Comparison of ENCODE assay signal across 17 cellular contexts in the genomic region with DNA sequence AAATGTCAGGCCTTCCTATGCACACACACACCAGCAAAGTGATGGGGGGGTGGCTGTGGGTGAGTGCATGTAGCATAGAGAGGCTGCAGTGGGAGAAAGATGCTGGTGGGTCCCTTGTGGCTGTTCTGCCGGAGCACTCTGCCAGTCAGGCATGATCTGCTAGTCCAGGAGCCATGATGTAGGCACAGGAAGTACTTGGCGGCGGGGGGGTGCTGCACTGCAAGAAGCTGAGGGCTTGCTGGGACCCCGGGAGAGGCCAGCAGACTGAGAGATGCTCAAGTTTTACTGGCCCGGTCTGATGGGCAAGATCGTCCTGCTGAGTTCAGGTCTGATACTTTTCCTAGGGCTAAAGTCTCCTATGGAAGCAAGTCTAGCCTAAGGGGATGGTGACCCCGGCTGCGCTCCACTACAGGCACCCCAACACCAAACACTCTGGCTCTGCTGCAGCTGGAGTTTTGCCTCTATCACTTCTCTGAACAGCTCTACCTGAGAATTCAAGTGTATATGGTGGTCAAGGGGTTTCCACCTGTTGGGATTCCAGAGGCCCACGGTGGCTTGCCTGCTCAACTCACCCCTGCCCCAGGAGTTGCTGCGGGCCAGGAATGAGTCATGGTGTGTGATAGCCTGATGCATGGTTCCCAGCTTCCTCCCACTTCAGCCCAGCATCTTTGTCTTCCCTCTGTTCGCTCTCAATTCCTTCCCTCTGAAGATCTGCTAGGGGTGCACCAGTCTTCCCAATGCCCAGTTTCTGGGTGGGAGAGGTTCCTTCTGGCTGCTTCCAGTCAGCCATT.
DNase-seq lines count a peak whose midpoint lies in the region; ATAC-seq, FAIRE-seq and TF ChIP-seq lines count a peak whose summit lies in the region.
"Had no signal": no experiment of that assay in that cellular context is flagged by ENCODE, and none has a peak within 500 bp of the region (broad histone marks: within the 10 kb centered on the region; RNA-seq: fewer than 3 reads in every experiment).

No MANE protein-coding gene starts in this region.

- no peaks in the 10 kb centered on the region for H3K36me3 ChIP-seq in neuronal stem cell (replicated peaks in 1 of 2; ENCODE audit: control insufficient read depth in 2 of 2, insufficient read depth in 2 of 2, low read length in 2 of 2)
- H3K36me3 ChIP-seq: BE2C had no signal

- H3K9ac ChIP-seq in neuronal stem cell (ENCODE audit: low read depth, low read length, poor library complexity): peak overlapping the region; percentile 21

- no peak overlapping the region for H3K27ac Mint-ChIP-seq in endothelial cell (ENCODE audit: unreplicated experiment)
- H3K27ac Mint-ChIP-seq: CD4-positive, alpha-beta memory T cell had no signal

- no peaks in the 10 kb centered on the region for H3K9me3 Mint-ChIP-seq in endothelial cell (ENCODE audit: unreplicated experiment)

- no peak for DNase-seq in H54 (ENCODE audit: insufficient read length, low spot score)
- peak; percentile 57 for DNase-seq in M059J (ENCODE audit: low read depth)
- peak; percentile 3 for DNase-seq in endothelial cell (ENCODE audit: low spot score)
- DNase-seq in neuronal stem cell (ENCODE audit: low spot score): no peak
- no peak for DNase-seq in DMS79 treated with DMSO at 0.1 percent for 48 hours (lab: John Stamatoyannopoulos, UW)
- no peak for DNase-seq in activated T-cell treated with anti-CD3 and anti-CD28 coated beads, Interleukin-2, amount 50 U/mL, for 1 hour
- no peak for DNase-seq in activated T-cell treated with anti-CD3 and anti-CD28 coated beads for 4 hours
- DNase-seq: BE2C; CD4-positive, alpha-beta memory T cell; DMS79; EL; IMR-90 had no signal

- H3K4ac ChIP-seq in neuronal stem cell (ENCODE audit: low read length): no peak overlapping the region

- no peak overlapping the region for H3K4me3 Mint-ChIP-seq in endothelial cell (ENCODE audit: unreplicated experiment)
- H3K4me3 Mint-ChIP-seq: CD4-positive, alpha-beta memory T cell had no signal

- no peak overlapping the region for H2AFZ ChIP-seq in neuronal stem cell (ENCODE audit: low read length)

- no peaks in the 10 kb centered on the region for H3K27me3 ChIP-seq in neuronal stem cell (ENCODE audit: control insufficient read depth in 3 of 3, insufficient read depth in 3 of 3, low read depth in 1 of 3, low read length in 3 of 3)
- H3K27me3 ChIP-seq: BE2C had no signal

- H2BK5ac ChIP-seq in neuronal stem cell (ENCODE audit: low read length): no peak overlapping the region

- H3K14ac ChIP-seq in neuronal stem cell (ENCODE audit: low read length): no peak overlapping the region

- no peaks in the 10 kb centered on the region for H3K4me1 ChIP-seq in neuronal stem cell (ENCODE audit: control insufficient read depth in 2 of 2, insufficient read depth in 1 of 2, low read depth in 1 of 2, low read length in 2 of 2)
- H3K4me1 ChIP-seq: A549 had no signal

- H3K27ac ChIP-seq in neuronal stem cell (replicated peaks; ENCODE audit: low read length): no peak overlapping the region
- H3K27ac ChIP-seq: A549, C4-2B had no signal

- no peaks in the 10 kb centered on the region for H3K79me1 ChIP-seq in neuronal stem cell (ENCODE audit: low read depth, low read length)

- H3K18ac ChIP-seq in neuronal stem cell (ENCODE audit: low read length): peak overlapping the region; percentile 57

- no peaks in the 10 kb centered on the region for H3K4me1 Mint-ChIP-seq in endothelial cell (ENCODE audit: unreplicated experiment)

- no peak overlapping the region for H2AK5ac ChIP-seq in neuronal stem cell (ENCODE audit: low read depth, low read length)

- no peak overlapping the region for H3K4me3 ChIP-seq in neuronal stem cell (ENCODE audit: low read length in 2 of 2)
- H3K4me3 ChIP-seq: A549 had no signal

- FAIRE-seq in H54 (lab: Jason Lieb, UNC): peak; percentile 48
- FAIRE-seq: A549, GM12891 had no signal

- ATAC-seq in HG03280 (IDR thresholded peaks at IDR 0.05; ENCODE audit: unreplicated experiment): no peak
- ATAC-seq: A549, HCT116 had no signal

- H3K27me3 Mint-ChIP-seq in endothelial cell (ENCODE audit: unreplicated experiment): no peaks in the 10 kb centered on the region
- H3K27me3 Mint-ChIP-seq: CD4-positive, alpha-beta memory T cell had no signal

- no peak for TF ChIP-seq CTCF in endothelial cell (IDR thresholded peaks at IDR 0.05; ENCODE audit: unreplicated experiment)

- H3K36me3 Mint-ChIP-seq in endothelial cell (ENCODE audit: low read depth, unreplicated experiment): no peaks in the 10 kb centered on the region
- H3K36me3 Mint-ChIP-seq: CD4-positive, alpha-beta memory T cell had no signal

- H4K91ac ChIP-seq in neuronal stem cell (ENCODE audit: low read depth, low read length, poor library complexity): no peak overlapping the region

- H4K8ac ChIP-seq in neuronal stem cell (ENCODE audit: low read depth, low read length): no peak overlapping the region

- no peak overlapping the region for H2BK12ac ChIP-seq in neuronal stem cell (ENCODE audit: low read length)

- no CpG with 5 or more reads among the region's 11 CpGs for WGBS in neuronal stem cell (ENCODE audit: extremely low coverage in 2 of 2, insufficient read length in 2 of 2, insufficient replicate concordance in 1 of 2), 2 donors

- peaks cover 0 to 2% of the 10 kb centered on the region in 2 donors for H3K9me3 ChIP-seq in neuronal stem cell (replicated peaks in 1 of 2; ENCODE audit: control insufficient read depth in 2 of 2, insufficient read depth in 1 of 2, low read depth in 1 of 2, low read length in 2 of 2)
- H3K9me3 ChIP-seq: A549, BE2C had no signal

- no peak for TF ChIP-seq POLR2A in H54 (IDR thresholded peaks at IDR 0.05; ENCODE audit: low read depth, low read length)

- no peak overlapping the region for H2BK15ac ChIP-seq in neuronal stem cell (ENCODE audit: low read length)

- no peak overlapping the region for H2BK120ac ChIP-seq in neuronal stem cell (ENCODE audit: low read depth, low read length)

- H3K4me2 ChIP-seq in neuronal stem cell (ENCODE audit: insufficient read depth, low read length, poor library complexity, severe bottlenecking): no peak overlapping the region
- H3K4me2 ChIP-seq: A549 had no signal

- H3K23ac ChIP-seq in neuronal stem cell (ENCODE audit: low read depth, low read length, poor library complexity): no peak overlapping the region

Comparison
In these comparisons a context has a peak if more than half of its experiments do, and no peak if none do; other contexts are left out.
1. DNase-seq: peak in M059J (single experiment) and endothelial cell (single experiment); none in H54 (single experiment), neuronal stem cell (single experiment), DMS79 treated with DMSO at 0.1 percent for 48 hours (single experiment), activated T-cell treated with anti-CD3 and anti-CD28 coated beads, Interleukin-2, amount 50 U/mL, for 1 hour (single experiment) and activated T-cell treated with anti-CD3 and anti-CD28 coated beads for 4 hours (single experiment).